In the genomic region with DNA sequence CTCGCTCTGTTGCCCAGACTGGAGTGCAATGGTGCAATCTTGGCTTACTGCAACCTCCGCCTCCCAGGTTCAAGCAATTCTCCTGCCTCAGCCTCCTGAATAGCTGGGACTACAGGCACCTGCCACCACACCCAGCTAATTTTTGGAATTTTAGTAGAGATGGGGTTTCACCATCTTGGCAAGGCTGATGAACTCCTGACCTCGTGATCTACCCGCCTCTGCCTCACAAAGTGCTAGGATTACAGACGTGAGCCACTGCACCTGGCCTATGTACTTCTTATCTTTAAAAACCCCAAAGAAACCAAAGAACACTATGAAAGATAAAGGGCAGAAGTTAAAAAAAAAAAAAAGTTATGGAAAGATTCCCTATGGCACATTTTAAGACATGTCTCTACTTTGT, we compare ENCODE assay signal across 10 cellular contexts. TPM values are rescaled to one million over a fixed set of nuclear protein-coding genes. Genes with fewer than 3 reads are reported as not detected.
"Had no signal": no experiment of that assay in that cellular context is flagged by ENCODE, and none has a peak within 500 bp of the region (broad histone marks: within the 10 kb centered on the region; RNA-seq: fewer than 3 reads in every experiment).

No MANE protein-coding gene starts in this region.

RNA-seq across cellular contexts. Expression of gene ISM2, which starts 38.3 kb away (rescaled TPM):
- total RNA-seq: activated CD4-positive, alpha-beta memory T cell treated with anti-CD3 and anti-CD28 coated beads, Interleukin-2, amount 10 ng/mL, durations not matched to agents 7 days and 5 days; activated CD4-positive, alpha-beta T cell treated with anti-CD3 and anti-CD28 coated beads, Interleukin-2, amount 10 ng/mL, durations not matched to agents 7 days and 5 days; activated CD8-positive, alpha-beta memory T cell treated with anti-CD3 and anti-CD28 coated beads, Interleukin-2, amount 10 ng/mL, durations not matched to agents 7 days and 5 days; activated CD8-positive, alpha-beta T cell treated with anti-CD3 and anti-CD28 coated beads, Interleukin-2, amount 10 ng/mL, durations not matched to agents 7 days and 5 days; activated naive CD4-positive, alpha-beta T cell treated with anti-CD3 and anti-CD28 coated beads for 36 hours; body of pancreas; cardiac septum; T-cell; T-helper 1 cell treated with Interleukin-12 subunit alpha and Interleukin-12 subunit beta and Interleukin-4 antibody, amounts not matched to agents 30 ng/mL and 1 ng/mL, for 36 hours had no signal
- polyA plus RNA-seq: aorta had no signal
